8 cellular contexts compared by ENCODE assay signal in genomic region chr9:128733256-128733655, GRCh38. TPM values are rescaled to one million over a fixed set of nuclear protein-coding genes. Genes with fewer than 3 reads are reported as not detected.
DNase-seq lines count a peak whose midpoint lies in the region; ATAC-seq and TF ChIP-seq lines count a peak whose summit lies in the region.

No MANE protein-coding gene starts in this region.

- no peak overlapping the region for H3K4me3 Mint-ChIP-seq in T-helper 17 cell

- DNase-seq in AG10803 (ENCODE audit: low read depth) (peak; percentile 67), GM23248 (peak; percentile 76), NCI-H510A (lab: John Stamatoyannopoulos, UW) (peak; percentile 84), amniotic stem cell (lab: John Stamatoyannopoulos, UW) (peak; percentile 67), left ventricle myocardium superior (peak; percentile 71), renal cortical epithelial cell (ENCODE audit: low read depth) (peak; percentile 83), T-helper 17 cell (no peak)

- H4K20me1 ChIP-seq in GM23248 (ENCODE audit: insufficient read depth): no peaks in the 10 kb centered on the region

- H3K4me2 ChIP-seq in GM23248 (ENCODE audit: unreplicated experiment): no peak overlapping the region

- H2AFZ ChIP-seq in GM23248: peak overlapping the region; percentile 84

- in situ Hi-C loops in GM23248 (cut with MboI): no loop called here

- ATAC-seq in left ventricle myocardium superior: peak; percentile 80
- no peak for ATAC-seq in T-helper 17 cell
- ATAC-seq in GM18511 (IDR thresholded peaks at IDR 0.05; ENCODE audit: unreplicated experiment): no peak

- no peak overlapping the region for H3K27ac Mint-ChIP-seq in T-helper 17 cell

- H3F3A ChIP-seq in GM23248 (ENCODE audit: insufficient read depth): no peaks in the 10 kb centered on the region

- H3K9me3 ChIP-seq in GM23248 (ENCODE audit: low read depth) (no peaks in the 10 kb centered on the region), T-helper 17 cell (ENCODE audit: control insufficient read depth, low read length, poor library complexity, severe bottlenecking) (no peaks in the 10 kb centered on the region)

- no peaks in the 10 kb centered on the region for H3K79me2 ChIP-seq in GM23248 (ENCODE audit: insufficient read depth)

- intact Hi-C loops in left ventricle myocardium superior (cut with micrococcal nuclease): no loop called here

- H3K4me1 Mint-ChIP-seq in T-helper 17 cell: peaks cover under 1% of the 10 kb centered on the region

- no peak overlapping the region; the same call in 1 of the 2 replicates for H3K9ac ChIP-seq in GM23248

- H3K36me3 Mint-ChIP-seq in T-helper 17 cell (ENCODE audit: low read depth): peaks cover 4% of the 10 kb centered on the region

- H3K9me2 ChIP-seq in GM23248 (ENCODE audit: insufficient read depth): no peaks in the 10 kb centered on the region

- peak; percentile 78 for TF ChIP-seq CTCF in AG10803 (conservative IDR thresholded peaks at IDR 0.05; ENCODE audit: low read length)

- H3K4me1 ChIP-seq in GM23248 (ENCODE audit: insufficient read depth): no peaks in the 10 kb centered on the region

- no peaks in the 10 kb centered on the region for H3K36me3 ChIP-seq in GM23248 (ENCODE audit: low read depth)

- H3K27me3 Mint-ChIP-seq in T-helper 17 cell: no peaks in the 10 kb centered on the region

- H3K4me3 ChIP-seq in AG10803 (ENCODE audit: low read length) (no peak overlapping the region), GM23248 (no peak overlapping the region)

- H3K27me3 ChIP-seq in GM23248 (replicated peaks; ENCODE audit: insufficient read depth): no peaks in the 10 kb centered on the region

- 36 to 43% methylated on average over 9 of the region's 9 CpGs for WGBS in GM23248 (ENCODE audit: low coverage in 1 of 2, low lambda C conversion rate in 2 of 2, missing lambda C conversion rate in 2 of 2), 2 experiments

- H3K27ac ChIP-seq in GM23248: no peak overlapping the region

RNA-seq across cellular contexts. Expression of gene ZDHHC12, which starts 9.3 kb away (rescaled TPM):
- total RNA-seq in GM23248 (2014; rRNA removed; shearing (Covaris generic)): 48.1 and 65.1 TPM in 2 replicates
- polyA plus RNA-seq in GM23248 (2016; fragmentation: Nextera tagmentation; extraction: Ambion mirVana): 41.6 and 44.0 TPM in 2 replicates
- total RNA-seq in left ventricle myocardium superior: 5.7 TPM
- 46.4 and 58.0 TPM in 2 replicates for total RNA-seq in renal cortical epithelial cell
- total RNA-seq in T-helper 17 cell: 10 to 100 TPM; 23.5 to 26.9 TPM

RNA-seq across cellular contexts. Expression of gene PKN3, which starts 31.0 kb away (rescaled TPM):
- total RNA-seq in GM23248 (2014; rRNA removed; shearing (Covaris generic)): 0.89 and 2.1 TPM in 2 replicates
- 0.68 and 0.95 TPM in 2 replicates for polyA plus RNA-seq in GM23248 (2016; fragmentation: Nextera tagmentation; extraction: Ambion mirVana)
- total RNA-seq in left ventricle myocardium superior (5.9 TPM), renal cortical epithelial cell (2.8 and 5.2 TPM in 2 replicates), T-helper 17 cell (1 to 10 TPM in 1 of 2 donors, under 1 TPM in 1; 0.96 to 2.0 TPM)

RNA-seq across cellular contexts. Expression of gene ZER1, which starts 38.5 kb away (rescaled TPM):
- 28.9 and 61.7 TPM in 2 replicates for total RNA-seq in GM23248 (2014; rRNA removed; shearing (Covaris generic))
- 18.7 and 20.0 TPM in 2 replicates for polyA plus RNA-seq in GM23248 (2016; fragmentation: Nextera tagmentation; extraction: Ambion mirVana)
- total RNA-seq in left ventricle myocardium superior (58.5 TPM), renal cortical epithelial cell (25.0 and 44.2 TPM in 2 replicates), T-helper 17 cell (10 to 100 TPM; 29.4 to 30.0 TPM)

RNA-seq across cellular contexts. Expression of gene SET, which starts 44.2 kb away (rescaled TPM):
- total RNA-seq in GM23248 (2014; rRNA removed; shearing (Covaris generic)): 263 and 283 TPM in 2 replicates
- polyA plus RNA-seq in GM23248 (2016; fragmentation: Nextera tagmentation; extraction: Ambion mirVana): 175 and 183 TPM in 2 replicates
- total RNA-seq in left ventricle myocardium superior (201 TPM), renal cortical epithelial cell (395 and 577 TPM in 2 replicates), T-helper 17 cell (100 to 1,000 TPM; 223 to 231 TPM)

RNA-seq across cellular contexts. Expression of gene TBC1D13, which starts 53.8 kb away (rescaled TPM):
- total RNA-seq in GM23248 (2014; rRNA removed; shearing (Covaris generic)): 15.7 and 17.3 TPM in 2 replicates
- polyA plus RNA-seq in GM23248 (2016; fragmentation: Nextera tagmentation; extraction: Ambion mirVana): 21.9 and 25.3 TPM in 2 replicates
- 19.9 TPM for total RNA-seq in left ventricle myocardium superior
- 9.2 and 22.5 TPM in 2 replicates for total RNA-seq in renal cortical epithelial cell
- 10 to 100 TPM; 21.6 to 30.8 TPM for total RNA-seq in T-helper 17 cell

Comparison
In these comparisons a context has a peak if more than half of its experiments do, and no peak if none do; other contexts are left out.
1. DNase-seq: peak in AG10803 (single experiment), GM23248 (single experiment), NCI-H510A (single experiment), amniotic stem cell (single experiment), left ventricle myocardium superior (single experiment) and renal cortical epithelial cell (single experiment); none in T-helper 17 cell (0 of 3).